ENCODE assay signal across 17 cellular contexts in genomic region chr20:38569747-38570519, GRCh38. TPM values are rescaled to one million over a fixed set of nuclear protein-coding genes. Genes with fewer than 3 reads are reported as not detected.
"Had no signal": no experiment of that assay in that cellular context is flagged by ENCODE, and none has a peak within 500 bp of the region (broad histone marks: within the 10 kb centered on the region; RNA-seq: fewer than 3 reads in every experiment).

No MANE protein-coding gene starts in this region.

- DNase-seq: activated CD4-positive, alpha-beta T cell treated with anti-CD3 and anti-CD28 coated beads for 4 hours; activated naive CD4-positive, alpha-beta T cell treated with anti-CD3 and anti-CD28 coated beads, Interleukin-2, amount 50 U/mL, for 16 hours; brain microvascular endothelial cell; cerebellar nuclear complex; dermis blood vessel endothelial cell; pancreas; stimulated activated CD4-positive, alpha-beta T cell treated with anti-CD3 and anti-CD28 coated beads, Interleukin-12 subunit alpha, Interleukin-12 subunit beta, amount 100 ng/mL, for 4 hours; stimulated activated CD4-positive, alpha-beta T cell treated with anti-CD3 and anti-CD28 coated beads, Interleukin-4, amount 100 ng/mL, for 1 hour; thyroid gland; WERI-Rb-1 had no signal

- H3K4me1 Mint-ChIP-seq: neural crest cell had no signal

- H3K4me3 ChIP-seq: hepatocyte, pancreas, thyroid gland, vagina had no signal

- H3K9me3 ChIP-seq: pancreas, thyroid gland, vagina had no signal

- H3K9me3 Mint-ChIP-seq: neural crest cell had no signal

- H3K4me1 ChIP-seq: pancreas, thyroid gland, vagina had no signal

- H3K27me3 ChIP-seq: brain microvascular endothelial cell, hepatocyte, pancreas, thyroid gland, vagina had no signal

- H3K4me3 Mint-ChIP-seq: neural crest cell had no signal

- H3K27ac ChIP-seq: brain microvascular endothelial cell, hepatocyte, pancreas, thyroid gland, vagina, WERI-Rb-1 had no signal

- ATAC-seq: pancreas had no signal

RNA-seq across cellular contexts. Expression of gene ADIG, which starts 11.1 kb away (rescaled TPM):
- total RNA-seq: dermis blood vessel endothelial cell, epithelial cell of proximal tubule, hepatocyte, kidney epithelial cell, liver, mesenteric fat pad, neural crest cell, pancreas, vagina had no signal
- polyA plus RNA-seq: hepatocyte, liver, pancreas had no signal

RNA-seq across cellular contexts. Expression of gene ARHGAP40, which starts 31.7 kb away (rescaled TPM):
- total RNA-seq: dermis blood vessel endothelial cell, mesenteric fat pad, neural crest cell had no signal
- polyA plus RNA-seq: liver had no signal
